In the genomic region with DNA sequence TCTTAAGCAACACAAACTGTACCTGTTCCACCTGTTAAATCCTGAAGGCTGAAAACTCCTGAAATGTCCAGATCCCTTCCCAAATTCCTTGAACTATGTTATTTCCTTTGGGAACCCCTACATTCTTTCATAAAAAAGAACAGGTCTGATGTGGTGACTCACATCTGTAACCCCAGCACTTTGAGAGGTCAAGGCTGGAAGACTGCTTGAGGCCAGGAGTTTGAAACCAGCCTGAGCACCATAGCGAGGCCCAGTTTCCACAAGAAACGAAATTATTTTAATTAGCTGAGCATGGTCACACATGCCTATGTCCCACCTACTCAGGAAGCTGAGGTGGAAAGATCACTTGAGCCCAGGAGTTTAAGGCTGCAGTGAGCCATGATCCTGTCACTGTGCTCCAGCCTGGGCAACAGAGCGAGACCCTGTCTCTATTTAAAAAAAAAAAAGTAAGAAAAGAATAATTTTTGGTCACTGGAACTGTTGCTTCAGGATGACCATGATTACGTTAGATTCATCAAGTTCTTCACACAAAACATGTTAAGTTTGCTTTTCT, we compare ENCODE assay signal across 1 cellular context.
TF ChIP-seq lines count a peak whose summit lies in the region.

No MANE protein-coding gene starts in this region.

TF ChIP-seq in H1, 55 proteins besides CTCF, POLR2A, EP300 and RAD21:
- no peak for TF ChIP-seq POLR2AphosphoS5 (IDR thresholded peaks at IDR 0.05; ENCODE audit: low read depth, low read length)
- no peak for TF ChIP-seq SIX5 (IDR thresholded peaks at IDR 0.05; ENCODE audit: low read depth, low read length)
- TF ChIP-seq, protein P1, sequence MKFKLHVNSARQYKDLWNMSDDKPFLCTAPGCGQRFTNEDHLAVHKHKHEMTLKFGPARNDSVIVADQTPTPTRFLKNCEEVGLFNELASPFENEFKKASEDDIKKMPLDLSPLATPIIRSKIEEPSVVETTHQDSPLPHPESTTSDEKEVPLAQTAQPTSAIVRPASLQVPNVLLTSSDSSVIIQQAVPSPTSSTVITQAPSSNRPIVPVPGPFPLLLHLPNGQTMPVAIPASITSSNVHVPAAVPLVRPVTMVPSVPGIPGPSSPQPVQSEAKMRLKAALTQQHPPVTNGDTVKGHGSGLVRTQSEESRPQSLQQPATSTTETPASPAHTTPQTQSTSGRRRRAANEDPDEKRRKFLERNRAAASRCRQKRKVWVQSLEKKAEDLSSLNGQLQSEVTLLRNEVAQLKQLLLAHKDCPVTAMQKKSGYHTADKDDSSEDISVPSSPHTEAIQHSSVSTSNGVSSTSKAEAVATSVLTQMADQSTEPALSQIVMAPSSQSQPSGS (IDR thresholded peaks at IDR 0.05; ENCODE audit: low read length), result no peak
- TF ChIP-seq TCF12 (IDR thresholded peaks at IDR 0.05; ENCODE audit: low read depth, low read length), result no peak
- no peak for TF ChIP-seq SP4 (IDR thresholded peaks at IDR 0.05; ENCODE audit: low read length)
- no peak for TF ChIP-seq EGR1 (IDR thresholded peaks at IDR 0.05; ENCODE audit: borderline replicate concordance, low read depth, low read length)
- no peak for TF ChIP-seq CTBP2 (IDR thresholded peaks at IDR 0.05; ENCODE audit: borderline replicate concordance, insufficient read depth, insufficient read length, low read length)
- no peak for TF ChIP-seq CHD7 (IDR thresholded peaks at IDR 0.05; ENCODE audit: insufficient replicate concordance, low read length)
- no peak for TF ChIP-seq ATF3 (IDR thresholded peaks at IDR 0.05; ENCODE audit: insufficient read depth, low read depth, low read length)
